Comparison of ENCODE assay signal across 8 cellular contexts in genomic region chr7:74173074-74173473, GRCh38. TPM values are rescaled to one million over a fixed set of nuclear protein-coding genes. Genes with fewer than 3 reads are reported as not detected.
DNase-seq lines count a peak whose midpoint lies in the region; ATAC-seq lines count a peak whose summit lies in the region.

No MANE protein-coding gene starts in this region.

- H3K27ac Mint-ChIP-seq in stimulated activated naive CD8-positive, alpha-beta T cell treated with anti-CD3 and anti-CD28 coated beads, Interleukin-15, Interleukin-2, amounts not matched to agents 100 ng/mL and 50 ng/mL, for 24 hours = peak overlapping the region; percentile 89
- peak overlapping the region; percentile 89 for H3K27ac Mint-ChIP-seq in activated T-helper 17 cell treated with anti-CD3 and anti-CD28 coated beads, Interleukin-2, amount 50 U/mL, for 72 hours

- no peaks in the 10 kb centered on the region for H3K9me3 Mint-ChIP-seq in stimulated activated naive CD8-positive, alpha-beta T cell treated with anti-CD3 and anti-CD28 coated beads, Interleukin-15, Interleukin-2, amounts not matched to agents 100 ng/mL and 50 ng/mL, for 24 hours
- H3K9me3 Mint-ChIP-seq in activated T-helper 17 cell treated with anti-CD3 and anti-CD28 coated beads, Interleukin-2, amount 50 U/mL, for 72 hours = no peaks in the 10 kb centered on the region

- no peaks in the 10 kb centered on the region for H3K27me3 Mint-ChIP-seq in stimulated activated naive CD8-positive, alpha-beta T cell treated with anti-CD3 and anti-CD28 coated beads, Interleukin-15, Interleukin-2, amounts not matched to agents 100 ng/mL and 50 ng/mL, for 24 hours
- no peaks in the 10 kb centered on the region for H3K27me3 Mint-ChIP-seq in activated T-helper 17 cell treated with anti-CD3 and anti-CD28 coated beads, Interleukin-2, amount 50 U/mL, for 72 hours

- H3K4me1 Mint-ChIP-seq in stimulated activated naive CD8-positive, alpha-beta T cell treated with anti-CD3 and anti-CD28 coated beads, Interleukin-15, Interleukin-2, amounts not matched to agents 100 ng/mL and 50 ng/mL, for 24 hours (ENCODE audit: low read depth) = peaks cover 44% of the 10 kb centered on the region
- H3K4me1 Mint-ChIP-seq in activated T-helper 17 cell treated with anti-CD3 and anti-CD28 coated beads, Interleukin-2, amount 50 U/mL, for 72 hours = peaks cover 7% of the 10 kb centered on the region

- DNase-seq in stimulated activated naive CD8-positive, alpha-beta T cell treated with anti-CD3 and anti-CD28 coated beads, Interleukin-15, Interleukin-2, amounts not matched to agents 100 U/mL and 50 U/mL, for 24 hours = no peak
- peak; percentile 52 to 56 for DNase-seq in left colon
- no peak for DNase-seq in stimulated activated CD4-positive, alpha-beta T cell treated with anti-CD3 and anti-CD28 coated beads, Interleukin-12 subunit alpha, Interleukin-12 subunit beta, amount 100 ng/mL, for 4 hours
- DNase-seq in anterior cingulate cortex (lab: John Stamatoyannopoulos, UW) = no peak

- peak overlapping the region; percentile 92 for H3K4me3 Mint-ChIP-seq in stimulated activated naive CD8-positive, alpha-beta T cell treated with anti-CD3 and anti-CD28 coated beads, Interleukin-15, Interleukin-2, amounts not matched to agents 100 ng/mL and 50 ng/mL, for 24 hours
- peak overlapping the region; percentile 95 for H3K4me3 Mint-ChIP-seq in activated T-helper 17 cell treated with anti-CD3 and anti-CD28 coated beads, Interleukin-2, amount 50 U/mL, for 72 hours

- peaks cover 28% of the 10 kb centered on the region for H3K36me3 Mint-ChIP-seq in stimulated activated naive CD8-positive, alpha-beta T cell treated with anti-CD3 and anti-CD28 coated beads, Interleukin-15, Interleukin-2, amounts not matched to agents 100 ng/mL and 50 ng/mL, for 24 hours (ENCODE audit: low read depth)
- H3K36me3 Mint-ChIP-seq in activated T-helper 17 cell treated with anti-CD3 and anti-CD28 coated beads, Interleukin-2, amount 50 U/mL, for 72 hours (ENCODE audit: low read depth) = peaks cover 35% of the 10 kb centered on the region

- no peak for ATAC-seq in stimulated activated naive CD8-positive, alpha-beta T cell treated with anti-CD3 and anti-CD28 coated beads, Interleukin-15, Interleukin-2, amounts not matched to agents 100 U/mL and 50 U/mL, for 24 hours
- no peak for ATAC-seq in activated T-helper 17 cell treated with anti-CD3 and anti-CD28 coated beads, Interleukin-2, amount 50 U/mL, for 72 hours (replicated peaks)
- ATAC-seq in left colon (peak; percentile 52), GM19397 (IDR thresholded peaks at IDR 0.05; ENCODE audit: unreplicated experiment) (no peak), GM21825 (IDR thresholded peaks at IDR 0.05; ENCODE audit: unreplicated experiment) (no peak)

- intact Hi-C loops in left colon (cut with DNase I, micrococcal nuclease) = no loop called here

RNA-seq across cellular contexts. Expression of gene EIF4H, which starts 1.1 kb away (rescaled TPM):
- 100 to 1,000 TPM; 365 to 426 TPM for total RNA-seq in activated T-helper 17 cell treated with anti-CD3 and anti-CD28 coated beads, Interleukin-2, amount 50 U/mL, for 72 hours
- total RNA-seq in left colon = 100 to 1,000 TPM; 250 to 271 TPM

RNA-seq across cellular contexts. Expression of gene LAT2, which starts 36.7 kb away (rescaled TPM):
- total RNA-seq in activated T-helper 17 cell treated with anti-CD3 and anti-CD28 coated beads, Interleukin-2, amount 50 U/mL, for 72 hours = 10 to 100 TPM in 1 of 2 donors, 1 to 10 TPM in 1; 6.5 to 11.3 TPM
- 1 to 10 TPM; 1.1 to 6.9 TPM for total RNA-seq in left colon

Comparison
In these comparisons a context has a peak if more than half of its experiments do, and no peak if none do; other contexts are left out.
1. DNase-seq: peak in left colon (2 of 2); none in stimulated activated naive CD8-positive, alpha-beta T cell treated with anti-CD3 and anti-CD28 coated beads, Interleukin-15, Interleukin-2, amounts not matched to agents 100 U/mL and 50 U/mL, for 24 hours (single experiment), stimulated activated CD4-positive, alpha-beta T cell treated with anti-CD3 and anti-CD28 coated beads, Interleukin-12 subunit alpha, Interleukin-12 subunit beta, amount 100 ng/mL, for 4 hours (single experiment) and anterior cingulate cortex (0 of 58).